17 cellular contexts compared by ENCODE assay signal in genomic region chr9:133754187-133754586, GRCh38. TPM values are rescaled to one million over a fixed set of nuclear protein-coding genes. Genes with fewer than 3 reads are reported as not detected.
DNase-seq lines count a peak whose midpoint lies in the region; FAIRE-seq and TF ChIP-seq lines count a peak whose summit lies in the region.
"Had no signal": no experiment of that assay in that cellular context is flagged by ENCODE, and none has a peak within 500 bp of the region (broad histone marks: within the 10 kb centered on the region; RNA-seq: fewer than 3 reads in every experiment).

No MANE protein-coding gene starts in this region.

- no peak for FAIRE-seq in kidney (lab: Jason Lieb, UNC)
- FAIRE-seq: G401.6 had no signal

- TF ChIP-seq POLR2A in spleen (IDR thresholded peaks at IDR 0.05), result no peak

- H3K27me3 ChIP-seq in BLaER1 treated with 17β-estradiol and CSF1 and Interleukin-3, amounts not matched to agents 10 nM and 100 nM, result no peaks in the 10 kb centered on the region
- peaks cover 0 to 31% (median 0%) of the 10 kb centered on the region in 7 donors for H3K27me3 ChIP-seq in spleen (replicated peaks in 1 of 7)
- H3K27me3 ChIP-seq: MG63 had no signal

- TF ChIP-seq CTCF in kidney (IDR thresholded peaks at IDR 0.05; ENCODE audit: borderline replicate concordance, extremely low read depth, insufficient read depth) (no peak), spleen (IDR thresholded peaks at IDR 0.05 in 8 of 11, conservative IDR thresholded peaks at IDR 0.05 in 3 of 11) (no peak)

- H3K9ac ChIP-seq in BLaER1 treated with 17β-estradiol and CSF1 and Interleukin-3, amounts not matched to agents 10 nM and 100 nM, result no peak overlapping the region
- H3K9ac ChIP-seq in kidney (ENCODE audit: low read length in 2 of 2), result no peak overlapping the region
- H3K9ac ChIP-seq: SK-N-SH had no signal

- no peak overlapping the region for H3K4me3 ChIP-seq in BLaER1 treated with 17β-estradiol and CSF1 and Interleukin-3, amounts not matched to agents 10 nM and 100 nM
- H3K4me3 ChIP-seq in kidney (ENCODE audit: low read length in 2 of 2), result no peak overlapping the region
- no peak overlapping the region for H3K4me3 ChIP-seq in spleen
- H3K4me3 ChIP-seq: GM23338, MG63 had no signal

- peak overlapping the region; percentile 62 to 82 (median 73); a peak in 20 of 22 replicates for H3K4me2 ChIP-seq in BLaER1 treated with 17β-estradiol and CSF1 and Interleukin-3, amounts not matched to agents 10 nM and 100 nM
- H3K4me2 ChIP-seq: GM23338, SK-N-SH had no signal

- intact Hi-C loops in kidney (cut with DNase I), result no loop called here
- intact Hi-C loops in spleen (cut with DNase I; ENCODE audit: low total_unique reads), result no loop called here

- 91 to 96% (median 94%) methylated on average over 6 of the region's 6 CpGs for WGBS in spleen, 5 donors

- no peaks in the 10 kb centered on the region for H3K36me3 ChIP-seq in BLaER1 treated with 17β-estradiol and CSF1 and Interleukin-3, amounts not matched to agents 10 nM and 100 nM
- H3K36me3 ChIP-seq in kidney (ENCODE audit: control insufficient read depth in 1 of 2, insufficient read depth in 2 of 2, low read length in 2 of 2), result no peaks in the 10 kb centered on the region
- H3K36me3 ChIP-seq in spleen, result no peaks in the 10 kb centered on the region
- H3K36me3 ChIP-seq: MG63 had no signal

- H3K4me1 ChIP-seq in BLaER1 treated with 17β-estradiol and CSF1 and Interleukin-3, amounts not matched to agents 10 nM and 100 nM, result peaks cover 18 to 40% (median 32%) of the 10 kb centered on the region in 10 experiments
- peaks cover 3 to 4% of the 10 kb centered on the region in 2 donors for H3K4me1 ChIP-seq in kidney (ENCODE audit: control insufficient read depth in 1 of 2, insufficient read depth in 1 of 2, low read depth in 1 of 2, low read length in 2 of 2)
- no peaks in the 10 kb centered on the region for H3K4me1 ChIP-seq in spleen

- H3K27ac ChIP-seq in BLaER1 treated with 17β-estradiol and CSF1 and Interleukin-3, amounts not matched to agents 10 nM and 100 nM, result no peak overlapping the region
- H3K27ac ChIP-seq in kidney (ENCODE audit: low read depth in 2 of 2, low read length in 2 of 2) (no peak overlapping the region), spleen (no peak overlapping the region)

- DNase-seq in H4 (ENCODE audit: low spot score) (peak; percentile 1), kidney (peak; percentile 18), spleen (peak; percentile 42), occipital lobe (lab: John Stamatoyannopoulos, UW) (no peak), NCI-H2107 treated with DMSO at 0.1 percent for 48 hours (lab: John Stamatoyannopoulos, UW; ENCODE audit: unreplicated experiment) (no peak), SKM-1 treated with dmso at 0.1 percent for 144 hours (lab: John Stamatoyannopoulos, UW; ENCODE audit: unreplicated experiment) (no peak)
- DNase-seq: CD4-positive, alpha-beta memory T cell; DMS79; MG63; NCI-H1092 treated with DMSO at 0.1 percent for 48 hours; NCI-H2081 treated with DMSO at 0.1 percent for 48 hours; NCI-H510A treated with DMSO at 0.1 percent for 48 hours; SHP77; SK-N-SH had no signal

- no peaks in the 10 kb centered on the region; a peak in 1 of 22 replicates for H4K20me1 ChIP-seq in BLaER1 treated with 17β-estradiol and CSF1 and Interleukin-3, amounts not matched to agents 10 nM and 100 nM

- H3K9me3 ChIP-seq in BLaER1 treated with 17β-estradiol and CSF1 and Interleukin-3, amounts not matched to agents 10 nM and 100 nM (replicated peaks in 1 of 11), result peaks cover 0 to 15% (median 11%) of the 10 kb centered on the region in 11 experiments; a peak in 13 of 22 replicates
- H3K9me3 ChIP-seq in kidney (ENCODE audit: control insufficient read depth in 1 of 2, low read length in 2 of 2) (no peaks in the 10 kb centered on the region), spleen (no peaks in the 10 kb centered on the region)
- H3K9me3 ChIP-seq: MG63, SK-N-SH had no signal

RNA-seq across cellular contexts. Expression of gene SARDH, which starts 16.0 kb away (rescaled TPM):
- total RNA-seq in H4 (2014; rRNA removed; shearing (Covaris generic)), result 0.06 and 0.49 TPM in 2 replicates
- 4.6 TPM for total RNA-seq in kidney
- 12.0 TPM for polyA plus RNA-seq in kidney (ENCODE audit: insufficient read depth, low read depth, low replicate concordance)
- total RNA-seq in spleen, result 1 to 10 TPM; 1.0 to 4.5 (median 3.1) TPM
- 1 to 10 TPM; 1.3 to 1.5 (median 1.5) TPM for polyA plus RNA-seq in spleen
- 2.5 TPM for total RNA-seq in occipital lobe

Comparison
In these comparisons a context has a peak if more than half of its experiments do, and no peak if none do; other contexts are left out.
1. DNase-seq: peak in H4 (single experiment), kidney (single experiment) and spleen (single experiment); none in occipital lobe (single experiment), NCI-H2107 treated with DMSO at 0.1 percent for 48 hours (single experiment) and SKM-1 treated with dmso at 0.1 percent for 144 hours (single experiment).